12 cellular contexts compared by ENCODE assay signal in genomic region chr17:47945080-47945479, GRCh38. TPM values are rescaled to one million over a fixed set of nuclear protein-coding genes. Genes with fewer than 3 reads are reported as not detected.
DNase-seq lines count a peak whose midpoint lies in the region; ATAC-seq and TF ChIP-seq lines count a peak whose summit lies in the region.
"Had no signal": no experiment of that assay in that cellular context is flagged by ENCODE, and none has a peak within 500 bp of the region (broad histone marks: within the 10 kb centered on the region; RNA-seq: fewer than 3 reads in every experiment).

No MANE protein-coding gene starts in this region.

- DNase-seq in activated naive CD4-positive, alpha-beta T cell treated with anti-CD3 and anti-CD28 coated beads, Interleukin-2, amount 50 U/mL, for 16 hours: no peak
- no peak for DNase-seq in right lobe of liver
- DNase-seq in thyroid gland: no peak
- DNase-seq in left lung: no peak
- DNase-seq: foreskin fibroblast, NCI-H1930 had no signal

- peaks cover 72% of the 10 kb centered on the region for H3K4me1 Mint-ChIP-seq in activated naive CD4-positive, alpha-beta T cell treated with anti-CD3 and anti-CD28 coated beads, Interleukin-2, amount 50 U/mL, for 24 hours
- peaks cover 33% of the 10 kb centered on the region for H3K4me1 Mint-ChIP-seq in activated T-helper 17 cell treated with anti-CD3 and anti-CD28 coated beads, Interleukin-2, amount 50 U/mL, for 72 hours

- peak overlapping the region; percentile 55 for H3K4me3 Mint-ChIP-seq in activated naive CD4-positive, alpha-beta T cell treated with anti-CD3 and anti-CD28 coated beads, Interleukin-2, amount 50 U/mL, for 24 hours
- peak overlapping the region; percentile 13 for H3K4me3 Mint-ChIP-seq in activated T-helper 17 cell treated with anti-CD3 and anti-CD28 coated beads, Interleukin-2, amount 50 U/mL, for 72 hours

- peak overlapping the region; percentile 61 to 98 (median 86) for H3K27ac ChIP-seq in right lobe of liver
- H3K27ac ChIP-seq in thyroid gland: peak overlapping the region; percentile 51 to 92 (median 65)
- H3K27ac ChIP-seq in left lung: peak overlapping the region in 1 of 2 donors; percentile 51

- no peaks in the 10 kb centered on the region for H3K9me3 Mint-ChIP-seq in activated naive CD4-positive, alpha-beta T cell treated with anti-CD3 and anti-CD28 coated beads, Interleukin-2, amount 50 U/mL, for 24 hours
- peaks cover 3% of the 10 kb centered on the region for H3K9me3 Mint-ChIP-seq in activated T-helper 17 cell treated with anti-CD3 and anti-CD28 coated beads, Interleukin-2, amount 50 U/mL, for 72 hours

- no peaks in the 10 kb centered on the region for H3K27me3 Mint-ChIP-seq in activated naive CD4-positive, alpha-beta T cell treated with anti-CD3 and anti-CD28 coated beads, Interleukin-2, amount 50 U/mL, for 24 hours
- no peaks in the 10 kb centered on the region for H3K27me3 Mint-ChIP-seq in activated T-helper 17 cell treated with anti-CD3 and anti-CD28 coated beads, Interleukin-2, amount 50 U/mL, for 72 hours

- no peak for TF ChIP-seq POLR2A in right lobe of liver (IDR thresholded peaks at IDR 0.05)
- no peak for TF ChIP-seq POLR2A in thyroid gland (IDR thresholded peaks at IDR 0.05)
- TF ChIP-seq POLR2A in GM18505 (IDR thresholded peaks at IDR 0.05; ENCODE audit: borderline replicate concordance, extremely low read depth, insufficient read depth, insufficient read length): no peak

- intact Hi-C loops in right lobe of liver (cut with DNase I): no loop called here
- intact Hi-C loops in thyroid gland (cut with DNase I): no loop called here
- intact Hi-C loops in left lung (cut with DNase I): loop anchor here in 1 of 2 donors (10.0 kb wide), 1 partner anchor 70 kb away; no protein-coding TSS in a partner anchor

- H3K27ac Mint-ChIP-seq in activated naive CD4-positive, alpha-beta T cell treated with anti-CD3 and anti-CD28 coated beads, Interleukin-2, amount 50 U/mL, for 24 hours: peak overlapping the region; percentile 56
- H3K27ac Mint-ChIP-seq in activated T-helper 17 cell treated with anti-CD3 and anti-CD28 coated beads, Interleukin-2, amount 50 U/mL, for 72 hours: peak overlapping the region; percentile 4

- ATAC-seq in activated T-helper 17 cell treated with anti-CD3 and anti-CD28 coated beads, Interleukin-2, amount 50 U/mL, for 72 hours (replicated peaks): no peak
- no peak for ATAC-seq in right lobe of liver
- no peak for ATAC-seq in left lung
- no peak for ATAC-seq in GM18505 (IDR thresholded peaks at IDR 0.05; ENCODE audit: unreplicated experiment)
- no peak for ATAC-seq in GM18870 (IDR thresholded peaks at IDR 0.05; ENCODE audit: unreplicated experiment)
- ATAC-seq: right cardiac atrium had no signal

- no peaks in the 10 kb centered on the region for H3K27me3 ChIP-seq in right lobe of liver
- no peaks in the 10 kb centered on the region for H3K27me3 ChIP-seq in thyroid gland
- H3K27me3 ChIP-seq in left lung: no peaks in the 10 kb centered on the region

- H3K4me1 ChIP-seq in right lobe of liver (peaks cover 2 to 77% (median 33%) of the 10 kb centered on the region in 4 donors), thyroid gland (peaks cover 41 to 57% of the 10 kb centered on the region in 2 donors), left lung (peaks cover 20 to 79% of the 10 kb centered on the region in 2 donors)

- H3K9me3 ChIP-seq in right lobe of liver (no peaks in the 10 kb centered on the region), thyroid gland (no peaks in the 10 kb centered on the region), left lung (no peaks in the 10 kb centered on the region)

- H3K4me3 ChIP-seq in right lobe of liver (no peak overlapping the region), thyroid gland (replicated peaks in 1 of 3) (no peak overlapping the region), left lung (no peak overlapping the region)

- TF ChIP-seq CTCF in right lobe of liver (IDR thresholded peaks at IDR 0.05) (no peak), thyroid gland (IDR thresholded peaks at IDR 0.05) (no peak), left lung (IDR thresholded peaks at IDR 0.05) (no peak)

- peaks cover 0 to 5% (median 0%) of the 10 kb centered on the region in 4 donors for H3K36me3 ChIP-seq in right lobe of liver
- no peaks in the 10 kb centered on the region for H3K36me3 ChIP-seq in thyroid gland
- H3K36me3 ChIP-seq in left lung: peaks cover 0 to 32% of the 10 kb centered on the region in 2 donors

- H3K36me3 Mint-ChIP-seq in activated naive CD4-positive, alpha-beta T cell treated with anti-CD3 and anti-CD28 coated beads, Interleukin-2, amount 50 U/mL, for 24 hours: peaks cover 11% of the 10 kb centered on the region
- peaks cover 46% of the 10 kb centered on the region for H3K36me3 Mint-ChIP-seq in activated T-helper 17 cell treated with anti-CD3 and anti-CD28 coated beads, Interleukin-2, amount 50 U/mL, for 72 hours (ENCODE audit: low read depth)

- WGBS in right lobe of liver (ENCODE audit: insufficient coverage, low coverage, low lambda C conversion rate, missing lambda C conversion rate): 35% methylated on average over 8 of the region's 8 CpGs
- WGBS in thyroid gland, 2 donors: 73 to 77% methylated on average over 8 of the region's 8 CpGs

RNA-seq across cellular contexts. Expression of gene PNPO, which starts 3.7 kb away (rescaled TPM):
- 10 to 100 TPM; 18.0 to 33.7 TPM for total RNA-seq in activated T-helper 17 cell treated with anti-CD3 and anti-CD28 coated beads, Interleukin-2, amount 50 U/mL, for 72 hours
- total RNA-seq in right lobe of liver: 100 to 1,000 TPM in 5 of 6 experiments, 10 to 100 TPM in 1; 85.0 to 151 (median 124) TPM
- 100 to 1,000 TPM in 1 of 4 donors, 10 to 100 TPM in 3; 47.3 to 103 (median 78.9) TPM for total RNA-seq in thyroid gland
- 10 to 100 TPM; 36.4 to 40.0 TPM for total RNA-seq in left lung

RNA-seq across cellular contexts. Expression of gene PRR15L, which starts 12.6 kb away (rescaled TPM):
- not detected for total RNA-seq in activated T-helper 17 cell treated with anti-CD3 and anti-CD28 coated beads, Interleukin-2, amount 50 U/mL, for 72 hours
- total RNA-seq in right lobe of liver: 1 to 10 TPM in 1 of 6 experiments, under 1 TPM in 5; 0.19 to 1.1 (median 0.47) TPM
- total RNA-seq in thyroid gland: 100 to 1,000 TPM in 3 of 4 donors, 10 to 100 TPM in 1; 63.6 to 150 (median 127) TPM
- 10 to 100 TPM; 39.1 to 56.2 TPM for total RNA-seq in left lung
- total RNA-seq: cardiac septum, right cardiac atrium had no signal

RNA-seq across cellular contexts. Expression of gene CDK5RAP3, which starts 25.8 kb away (rescaled TPM):
- total RNA-seq in activated T-helper 17 cell treated with anti-CD3 and anti-CD28 coated beads, Interleukin-2, amount 50 U/mL, for 72 hours: 100 to 1,000 TPM; 139 to 216 TPM
- 100 to 1,000 TPM in 3 of 6 experiments, 10 to 100 TPM in 3; 47.3 to 119 (median 99.7) TPM for total RNA-seq in right lobe of liver
- 100 to 1,000 TPM; 165 to 221 (median 193) TPM for total RNA-seq in thyroid gland
- total RNA-seq in left lung: 100 to 1,000 TPM; 144 to 149 TPM

RNA-seq across cellular contexts. Expression of gene SP2, which starts 49.0 kb away (rescaled TPM):
- 10 to 100 TPM; 23.7 to 24.2 TPM for total RNA-seq in activated T-helper 17 cell treated with anti-CD3 and anti-CD28 coated beads, Interleukin-2, amount 50 U/mL, for 72 hours
- 1 to 10 TPM; 3.1 to 7.9 (median 5.5) TPM for total RNA-seq in right lobe of liver
- 10 to 100 TPM in 3 of 4 donors, 1 to 10 TPM in 1; 7.1 to 14.1 (median 12.3) TPM for total RNA-seq in thyroid gland
- total RNA-seq in left lung: 10 to 100 TPM; 14.2 to 15.2 TPM

Comparison
In these comparisons a context has a peak if more than half of its experiments do, and no peak if none do; other contexts are left out.
1. RNA of gene PRR15L, which starts 12.6 kb away (total RNA-seq): 63.6 to 150 TPM in thyroid gland and 39.1 to 56.2 TPM in left lung; 0.19 to 1.1 TPM in right lobe of liver and not detected in activated T-helper 17 cell treated with anti-CD3 and anti-CD28 coated beads, Interleukin-2, amount 50 U/mL, for 72 hours; every median in the first group is over 10 times any median in the second.